Comparison of ENCODE assay signal across 15 cellular contexts in the genomic region with DNA sequence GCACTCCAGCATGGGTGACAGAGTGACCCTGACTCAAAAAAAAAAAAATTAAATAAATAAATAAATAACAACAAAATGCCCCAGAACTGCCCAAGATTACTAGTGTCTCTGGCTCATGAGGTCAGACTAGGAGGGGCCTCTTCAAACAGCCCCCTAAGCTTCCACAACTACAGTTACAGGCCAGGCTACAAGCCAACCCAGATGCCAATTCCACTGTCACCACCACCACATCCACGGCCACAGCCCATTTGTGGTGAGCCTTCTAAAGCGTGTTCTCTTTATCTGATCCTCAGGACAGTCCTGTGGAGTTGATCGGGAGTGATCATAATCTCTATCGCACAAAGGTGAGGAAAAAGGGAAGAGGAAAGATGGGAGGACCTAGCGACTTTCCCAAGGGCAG. TPM values are rescaled to one million over a fixed set of nuclear protein-coding genes. Genes with fewer than 3 reads are reported as not detected.
DNase-seq lines count a peak whose midpoint lies in the region; ATAC-seq and TF ChIP-seq lines count a peak whose summit lies in the region.
"Had no signal": no experiment of that assay in that cellular context is flagged by ENCODE, and none has a peak within 500 bp of the region (broad histone marks: within the 10 kb centered on the region; RNA-seq: fewer than 3 reads in every experiment).

No MANE protein-coding gene starts in this region.

- CTCF ChIA-PET in mammary epithelial cell (lab: Charles Lee; ENCODE audit: low non-redundant PET), result no interaction called here
- CTCF ChIA-PET in activated CD4-positive, alpha-beta memory T cell treated with anti-CD3 and anti-CD28 coated beads for 36 hours (lab: Charles Lee), result no interaction called here

- H3K27me3 ChIP-seq in left ventricle myocardium inferior (ENCODE audit: low read depth) (no peaks in the 10 kb centered on the region), mammary epithelial cell (ENCODE audit: insufficient read depth, low read length) (no peaks in the 10 kb centered on the region), foreskin keratinocyte (no peaks in the 10 kb centered on the region)

- ATAC-seq in Right ventricle myocardium superior (ENCODE audit: poor library complexity) (no peak), foreskin keratinocyte (no peak)
- ATAC-seq: K562, PC-3, Right ventricle myocardium inferior had no signal

- H3K27me3 Mint-ChIP-seq in nephron (ENCODE audit: low read depth), result no peaks in the 10 kb centered on the region
- H3K27me3 Mint-ChIP-seq in activated CD4-positive, alpha-beta memory T cell treated with anti-CD3 and anti-CD28 coated beads for 36 hours, result peaks cover 12% of the 10 kb centered on the region

- in situ Hi-C loops in mammary epithelial cell (cut with MboI; ENCODE audit: low sequenced_read_pairs in 2 of 2), result no loop called here

- TF ChIP-seq CTCF in left ventricle myocardium inferior (IDR thresholded peaks at IDR 0.05; ENCODE audit: borderline replicate concordance) (no peak), mammary epithelial cell (conservative IDR thresholded peaks at IDR 0.05 in 1 of 2, IDR thresholded peaks at IDR 0.05 in 1 of 2; ENCODE audit: extremely low read depth in 1 of 2, insufficient read depth in 1 of 2, low read depth in 1 of 2, low read length in 2 of 2) (no peak), nephron (IDR thresholded peaks at IDR 0.05; ENCODE audit: unreplicated experiment in 3 of 3) (no peak), foreskin keratinocyte (conservative IDR thresholded peaks at IDR 0.05) (no peak)

- H3K4me1 ChIP-seq in left ventricle myocardium inferior (peaks cover 98% of the 10 kb centered on the region), mammary epithelial cell (ENCODE audit: insufficient read depth, low read length) (peaks cover 67% of the 10 kb centered on the region), foreskin keratinocyte (peaks cover 47% of the 10 kb centered on the region)

- WGBS in mammary epithelial cell (ENCODE audit: low coverage, missing lambda C conversion rate), result 76% methylated on average over 5 of the region's 5 CpGs

- H3K36me3 Mint-ChIP-seq in nephron (ENCODE audit: low read depth), result peaks cover 16% of the 10 kb centered on the region
- H3K36me3 Mint-ChIP-seq in activated CD4-positive, alpha-beta memory T cell treated with anti-CD3 and anti-CD28 coated beads for 36 hours, result no peaks in the 10 kb centered on the region

- H3K4me3 Mint-ChIP-seq in nephron, result no peak overlapping the region
- no peak overlapping the region for H3K4me3 Mint-ChIP-seq in activated CD4-positive, alpha-beta memory T cell treated with anti-CD3 and anti-CD28 coated beads for 36 hours

- intact Hi-C loops in left ventricle myocardium inferior (cut with micrococcal nuclease) (no loop called here), Right ventricle myocardium superior (cut with DNase I) (no loop called here), mammary epithelial cell (cut with micrococcal nuclease) (loop anchor here (5.0 kb wide), 2 partner anchors 74 to 96 kb away; partner anchors contain the start of genes NOA1 and POLR2B)
- intact Hi-C loops in activated CD4-positive, alpha-beta memory T cell treated with anti-CD3 and anti-CD28 coated beads for 36 hours (cut with micrococcal nuclease), result no loop called here

- H3K79me2 ChIP-seq in mammary epithelial cell (ENCODE audit: insufficient read depth, low read length), result peaks cover 41% of the 10 kb centered on the region

- DNase-seq in left ventricle myocardium inferior (no peak), Right ventricle myocardium superior (no peak), mammary epithelial cell (no peak), NCI-H2107 treated with DMSO at 0.1 percent for 48 hours (lab: John Stamatoyannopoulos, UW; ENCODE audit: unreplicated experiment) (no peak), foreskin keratinocyte (no peak), HK-2 (ENCODE audit: unreplicated experiment) (no peak)
- DNase-seq in activated CD4-positive, alpha-beta memory T cell treated with anti-CD3 and anti-CD28 coated beads for 36 hours, result no peak
- DNase-seq: GM23248, NCI-H1092, NCI-H446, PC-3 had no signal

- no peak overlapping the region for H3K9ac ChIP-seq in mammary epithelial cell (ENCODE audit: insufficient read depth, low read length)
- H3K9ac ChIP-seq: GM23248 had no signal

- H3K4me1 Mint-ChIP-seq in nephron, result peaks cover 26% of the 10 kb centered on the region
- H3K4me1 Mint-ChIP-seq in activated CD4-positive, alpha-beta memory T cell treated with anti-CD3 and anti-CD28 coated beads for 36 hours (ENCODE audit: low read depth), result no peaks in the 10 kb centered on the region

- H3K27ac ChIP-seq in left ventricle myocardium inferior (replicated peaks), result peak overlapping the region; percentile 30
- peak overlapping the region; percentile 88 for H3K27ac ChIP-seq in mammary epithelial cell (ENCODE audit: insufficient read depth, low read depth, low read length)
- no peak overlapping the region for H3K27ac ChIP-seq in foreskin keratinocyte
- H3K27ac ChIP-seq: HL-60 had no signal

- no peaks in the 10 kb centered on the region for H3K9me3 ChIP-seq in left ventricle myocardium inferior (replicated peaks)
- H3K9me3 ChIP-seq in mammary epithelial cell (replicated peaks; ENCODE audit: insufficient read depth, low read length), result no peaks in the 10 kb centered on the region

- dilution Hi-C loops in mammary epithelial cell (cut with HindIII; ENCODE audit: low sequenced_read_pairs), result no loop called here

- POLR2A ChIA-PET in activated CD4-positive, alpha-beta memory T cell treated with anti-CD3 and anti-CD28 coated beads for 36 hours (lab: Charles Lee), result no interaction called here

- no peaks in the 10 kb centered on the region for H3K9me3 Mint-ChIP-seq in nephron
- H3K9me3 Mint-ChIP-seq in activated CD4-positive, alpha-beta memory T cell treated with anti-CD3 and anti-CD28 coated beads for 36 hours, result no peaks in the 10 kb centered on the region

- no TSS peak for BruUV-seq in mammary epithelial cell (replicated peaks; lab: Mats Ljungman, UMichigan)

- H3K27ac Mint-ChIP-seq in nephron, result peak overlapping the region; percentile 70 to 96 (median 77)
- no peak overlapping the region for H3K27ac Mint-ChIP-seq in activated CD4-positive, alpha-beta memory T cell treated with anti-CD3 and anti-CD28 coated beads for 36 hours

- no peak overlapping the region for H2AFZ ChIP-seq in mammary epithelial cell (ENCODE audit: low read depth, low read length)
- H2AFZ ChIP-seq: GM23248 had no signal

- no peaks in the 10 kb centered on the region for H4K20me1 ChIP-seq in mammary epithelial cell (ENCODE audit: insufficient read depth, low read length)

- H3K4me2 ChIP-seq in mammary epithelial cell (ENCODE audit: insufficient read depth, low read depth, low read length), result no peak overlapping the region

- H3K4me3 ChIP-seq in left ventricle myocardium inferior (no peak overlapping the region), mammary epithelial cell (replicated peaks in 1 of 3; ENCODE audit: insufficient read depth in 1 of 3, low read depth in 2 of 3, low read length in 3 of 3) (no peak overlapping the region)
- H3K4me3 ChIP-seq: GM23248, K562 had no signal

- H3K36me3 ChIP-seq in left ventricle myocardium inferior, result peaks cover 6% of the 10 kb centered on the region
- no peaks in the 10 kb centered on the region for H3K36me3 ChIP-seq in mammary epithelial cell (ENCODE audit: insufficient read depth, low read length)

RNA-seq across cellular contexts. Expression of gene IGFBP7, which starts 36.6 kb away (rescaled TPM):
- 698 TPM for total RNA-seq in left ventricle myocardium inferior
- total RNA-seq in Right ventricle myocardium superior, result 769 TPM
- 100 to 1,000 TPM in 1 of 2 donors, 10 to 100 TPM in 1; 73.4 to 300 TPM for total RNA-seq in mammary epithelial cell
- 159 TPM for polyA plus RNA-seq in mammary epithelial cell
- polyA minus RNA-seq in mammary epithelial cell, result 42.0 TPM
- not detected for total RNA-seq in activated CD4-positive, alpha-beta memory T cell treated with anti-CD3 and anti-CD28 coated beads for 36 hours
- total RNA-seq in foreskin keratinocyte, result 201 and 228 TPM in 2 replicates
- 239 and 292 TPM in 2 replicates for polyA plus RNA-seq in foreskin keratinocyte
- total RNA-seq: PC-3 had no signal

Comparison
In these comparisons a context has a peak if more than half of its experiments do, and no peak if none do; other contexts are left out.
1. RNA of gene IGFBP7, which starts 36.6 kb away (total RNA-seq): 769 TPM in Right ventricle myocardium superior (single experiment), 698 TPM in left ventricle myocardium inferior (single experiment), 73.4 to 300 TPM in mammary epithelial cell and 201 to 228 TPM in foreskin keratinocyte; not detected in activated CD4-positive, alpha-beta memory T cell treated with anti-CD3 and anti-CD28 coated beads for 36 hours; every median in the first group is over 10 times any median in the second.